34 cellular contexts compared by ENCODE assay signal in genomic region chr12:60834372-60834771, GRCh38.
"Had no signal": no experiment of that assay in that cellular context is flagged by ENCODE, and none has a peak within 500 bp of the region (broad histone marks: within the 10 kb centered on the region; RNA-seq: fewer than 3 reads in every experiment).

No MANE protein-coding gene starts in this region.

- H3K36me3 ChIP-seq: MG63 had no signal

- H3K4me3 ChIP-seq: MG63 had no signal

- H3K27me3 ChIP-seq: MG63 had no signal

- DNase-seq: Karpas-422, Kasumi-1, MG63, MM.1S, MV-4-11, NCI-H1048, NCI-H1092, NCI-H1092 treated with DMSO at 0.1 percent for 48 hours, NCI-H1105, NCI-H1105 treated with DMSO at 0.1 percent for 48 hours, NCI-H1417, NCI-H1417 treated with DMSO at 0.1 percent for 48 hours, NCI-H1436, NCI-H1436 treated with DMSO at 0.1 percent for 48 hours, NCI-H146, NCI-H1694, NCI-H1694 treated with DMSO at 0.1 percent for 48 hours, NCI-H187, NCI-H187 treated with DMSO at 0.1 percent for 48 hours, NCI-H1930, NCI-H2029, NCI-H2029 treated with DMSO at 0.1 percent for 48 hours, NCI-H2081, NCI-H2081 treated with DMSO at 0.1 percent for 48 hours, NCI-H2107, NCI-H2171, NCI-H2171 treated with DMSO at 0.1 percent for 48 hours, NCI-H2227 treated with DMSO at 0.1 percent for 48 hours, NCI-H226, NCI-H345, NCI-H446, NCI-H446 treated with DMSO at 0.1 percent for 48 hours, NCI-H510A, NCI-H510A treated with DMSO at 0.1 percent for 48 hours had no signal

- H3K9me3 ChIP-seq: MG63 had no signal
